ENCODE assay signal across 9 cellular contexts in the genomic region with DNA sequence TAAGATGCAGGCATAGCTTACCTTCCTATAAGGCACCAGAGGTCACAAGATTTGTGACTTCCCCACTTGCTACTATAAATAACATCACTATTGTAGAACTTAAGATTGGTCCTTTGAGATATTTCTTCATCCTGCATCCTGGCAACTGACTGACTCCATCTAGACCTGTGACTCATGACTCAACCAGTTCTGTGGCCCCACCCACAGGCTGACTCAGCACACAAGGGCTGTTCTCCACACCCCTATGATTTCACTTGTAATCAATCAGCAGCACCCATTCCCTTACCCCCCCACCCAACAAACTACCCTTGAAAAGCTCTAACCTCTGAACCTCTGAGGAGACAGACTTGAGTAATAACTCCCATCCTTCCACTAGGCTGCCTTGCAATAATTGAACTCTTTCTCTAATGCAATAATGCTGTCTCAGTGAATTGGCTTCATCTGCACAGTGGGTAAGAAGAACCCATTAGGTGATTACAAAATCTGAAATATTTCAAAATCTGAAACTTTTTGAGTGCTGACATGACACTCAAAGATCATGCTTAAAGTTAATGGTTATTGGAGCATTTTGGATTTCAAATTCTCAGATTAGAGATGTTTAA.
DNase-seq lines count a peak whose midpoint lies in the region; ATAC-seq and TF ChIP-seq lines count a peak whose summit lies in the region.
"Had no signal": no experiment of that assay in that cellular context is flagged by ENCODE, and none has a peak within 500 bp of the region (broad histone marks: within the 10 kb centered on the region; RNA-seq: fewer than 3 reads in every experiment).

No MANE protein-coding gene starts in this region.

- peak; percentile 39 for DNase-seq in activated naive CD4-positive, alpha-beta T cell treated with Interleukin-2 at 50 U/mL for 16 hours
- DNase-seq in activated naive CD4-positive, alpha-beta T cell (lab: John Stamatoyannopoulos, UW): no peak
- peak; percentile 32 to 49 for DNase-seq in activated CD4-positive, alpha-beta T cell treated with anti-CD3 and anti-CD28 coated beads, Interleukin-2, amount 50 U/mL, for 48 hours
- DNase-seq in right atrium auricular region (ENCODE audit: low spot score) (peak; percentile 60), type B pancreatic cell (ENCODE audit: extremely low spot score, unreplicated experiment) (no peak)
- no peak for DNase-seq in effector memory CD4-positive, alpha-beta T cell
- DNase-seq: DMS79 had no signal

- no peak overlapping the region for H3K4me3 Mint-ChIP-seq in type B pancreatic cell

- no peaks in the 10 kb centered on the region for H3K36me3 ChIP-seq in right atrium auricular region
- no peaks in the 10 kb centered on the region for H3K36me3 ChIP-seq in effector memory CD4-positive, alpha-beta T cell (ENCODE audit: control insufficient read depth, insufficient read depth, low read length)

- no peak for TF ChIP-seq CTCF in right atrium auricular region (IDR thresholded peaks at IDR 0.05)
- TF ChIP-seq CTCF in type B pancreatic cell (conservative IDR thresholded peaks at IDR 0.05): no peak

- no peaks in the 10 kb centered on the region for H3K9me3 ChIP-seq in right atrium auricular region
- no peaks in the 10 kb centered on the region for H3K9me3 ChIP-seq in effector memory CD4-positive, alpha-beta T cell (ENCODE audit: control insufficient read depth, low read length)

- no peak overlapping the region for H3K4me3 ChIP-seq in right atrium auricular region
- no peak overlapping the region for H3K4me3 ChIP-seq in effector memory CD4-positive, alpha-beta T cell (ENCODE audit: insufficient read depth, low read depth, low read length, poor library complexity, severe bottlenecking)

- no peaks in the 10 kb centered on the region for H3K27me3 ChIP-seq in right atrium auricular region
- no peaks in the 10 kb centered on the region for H3K27me3 ChIP-seq in effector memory CD4-positive, alpha-beta T cell (replicated peaks; ENCODE audit: control insufficient read depth, insufficient read depth, low read length, poor library complexity, severe bottlenecking)

- H3K36me3 Mint-ChIP-seq in type B pancreatic cell: peaks cover 16% of the 10 kb centered on the region

- no peak overlapping the region for H3K27ac ChIP-seq in right atrium auricular region
- H3K27ac ChIP-seq in effector memory CD4-positive, alpha-beta T cell (ENCODE audit: insufficient read depth, low read length, poor library complexity, severe bottlenecking): no peak overlapping the region

- peak overlapping the region; percentile 53 for H3K27ac Mint-ChIP-seq in type B pancreatic cell

- peaks cover 12% of the 10 kb centered on the region for H3K9me3 Mint-ChIP-seq in type B pancreatic cell

- H3K4me1 Mint-ChIP-seq in type B pancreatic cell (ENCODE audit: unreplicated experiment): peaks cover 8% of the 10 kb centered on the region

- no peaks in the 10 kb centered on the region for H3K27me3 Mint-ChIP-seq in type B pancreatic cell

- no peak for ATAC-seq in GM21576 (IDR thresholded peaks at IDR 0.05; ENCODE audit: unreplicated experiment)
- ATAC-seq in GM19452 (IDR thresholded peaks at IDR 0.05; ENCODE audit: unreplicated experiment): no peak

- no peaks in the 10 kb centered on the region for H3K4me1 ChIP-seq in right atrium auricular region
- no peaks in the 10 kb centered on the region for H3K4me1 ChIP-seq in effector memory CD4-positive, alpha-beta T cell (ENCODE audit: control insufficient read depth, insufficient read depth, low read length, poor library complexity, severe bottlenecking)

Comparison
In these comparisons a context has a peak if more than half of its experiments do, and no peak if none do; other contexts are left out.
1. DNase-seq: peak in activated naive CD4-positive, alpha-beta T cell treated with Interleukin-2 at 50 U/mL for 16 hours (single experiment), activated CD4-positive, alpha-beta T cell treated with anti-CD3 and anti-CD28 coated beads, Interleukin-2, amount 50 U/mL, for 48 hours (2 of 2) and right atrium auricular region (single experiment); none in activated naive CD4-positive, alpha-beta T cell (0 of 4), type B pancreatic cell (single experiment) and effector memory CD4-positive, alpha-beta T cell (0 of 3).